1 cellular context compared by ENCODE assay signal in the genomic region with DNA sequence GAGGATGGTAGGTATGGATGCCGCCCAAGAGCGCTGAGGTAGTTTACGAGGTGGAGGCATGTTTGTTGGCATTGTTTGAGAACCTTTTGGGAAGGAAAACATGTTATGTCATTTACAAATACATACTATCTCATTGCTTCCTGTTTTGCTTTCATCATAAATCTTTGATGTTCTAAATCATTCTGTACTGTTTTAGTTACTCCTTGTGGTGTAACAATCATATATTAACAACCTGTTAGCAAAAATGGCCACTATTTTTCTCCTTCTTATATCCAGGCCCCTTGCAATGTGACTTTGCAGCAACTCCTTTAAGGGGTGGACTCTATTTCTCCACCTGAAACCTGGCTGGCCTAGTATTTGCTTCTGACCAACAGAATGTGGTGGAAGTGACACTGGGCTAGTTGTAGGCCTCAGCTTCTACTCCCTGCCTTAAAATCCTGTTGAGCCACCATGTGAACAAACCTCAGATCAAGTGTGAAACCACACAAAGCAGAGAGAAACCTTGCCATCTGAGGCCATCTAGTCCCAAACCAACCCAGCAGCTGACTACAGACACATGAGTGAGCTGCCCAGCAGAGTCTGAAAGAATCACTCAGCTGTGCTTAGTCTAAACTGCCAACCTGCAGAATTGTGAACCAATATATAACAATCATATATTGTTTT.
A peak's percentile ranks its signal among the peaks of the same experiment; 100 is the strongest.
TF ChIP-seq lines count a peak whose summit lies in the region.

No MANE protein-coding gene starts in this region.

TF ChIP-seq in GM12878, 131 proteins besides CTCF, POLR2A, EP300 and RAD21:
- TF ChIP-seq RAD51 (IDR thresholded peaks at IDR 0.05) (peak; percentile 16; the same call in 1 of the 2 replicates), BHLHE40 (IDR thresholded peaks at IDR 0.05; ENCODE audit: borderline replicate concordance in 1 of 2, low read depth in 2 of 2, low read length in 1 of 2) (peak in 1 of 2 experiments; percentile 36; a peak in 1 of 4 replicates), JUNB (IDR thresholded peaks at IDR 0.05) (no peak), POU2F2 (IDR thresholded peaks at IDR 0.05; ENCODE audit: borderline replicate concordance, low read depth, low read length) (no peak), SMC3 (IDR thresholded peaks at IDR 0.05; ENCODE audit: borderline replicate concordance, low read length) (no peak), RUNX3 (IDR thresholded peaks at IDR 0.05; ENCODE audit: low read length) (peak; percentile 14; the same call in 1 of the 2 replicates), HDGF (IDR thresholded peaks at IDR 0.05) (no peak), SUZ12 (IDR thresholded peaks at IDR 0.05; ENCODE audit: unreplicated experiment) (no peak), TARDBP (IDR thresholded peaks at IDR 0.05; ENCODE audit: borderline replicate concordance) (no peak)
- TF ChIP-seq, protein P1, sequence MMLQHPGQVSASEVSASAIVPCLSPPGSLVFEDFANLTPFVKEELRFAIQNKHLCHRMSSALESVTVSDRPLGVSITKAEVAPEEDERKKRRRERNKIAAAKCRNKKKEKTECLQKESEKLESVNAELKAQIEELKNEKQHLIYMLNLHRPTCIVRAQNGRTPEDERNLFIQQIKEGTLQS (IDR thresholded peaks at IDR 0.05; ENCODE audit: borderline replicate concordance, extremely low read depth, low read depth, low read length), result no peak
